ENCODE assay signal across 1 cellular context in genomic region chr7:233456-234035, GRCh38.
TF ChIP-seq lines count a peak whose summit lies in the region.

No MANE protein-coding gene starts in this region.

TF ChIP-seq in WTC11, 78 proteins besides CTCF, POLR2A, EP300 and RAD21 (continued from another document):
- no peak for TF ChIP-seq AR (CRISPR knock-in tag; IDR thresholded peaks at IDR 0.05)
- no peak for TF ChIP-seq SMAD4 (CRISPR knock-in tag; IDR thresholded peaks at IDR 0.05)
- no peak for TF ChIP-seq USF2 (CRISPR knock-in tag; IDR thresholded peaks at IDR 0.05)
- TF ChIP-seq TP53 (CRISPR knock-in tag; IDR thresholded peaks at IDR 0.05): no peak
- no peak for TF ChIP-seq NR3C1 (CRISPR knock-in tag; conservative IDR thresholded peaks at IDR 0.05; ENCODE audit: low read depth)
- no peak for TF ChIP-seq STAT6 (CRISPR knock-in tag; conservative IDR thresholded peaks at IDR 0.05; ENCODE audit: low read depth)
TF ChIP-seq in WTC11: peak in this region for 0.
